ENCODE assay signal across 1 cellular context in genomic region chr10:99870051-99870730, GRCh38.
TF ChIP-seq lines count a peak whose summit lies in the region.

No MANE protein-coding gene starts in this region.

TF ChIP-seq in GM23338, 12 proteins besides CTCF, POLR2A, EP300 and RAD21 (continued from another document):
- TF ChIP-seq ZNF462 (CRISPR knock-in tag; IDR thresholded peaks at IDR 0.05) (no peak), JUNB (IDR thresholded peaks at IDR 0.05; ENCODE audit: unreplicated experiment) (no peak), STAT1 (IDR thresholded peaks at IDR 0.05; ENCODE audit: unreplicated experiment) (no peak), ETS1 (IDR thresholded peaks at IDR 0.05) (no peak), NANOG (IDR thresholded peaks at IDR 0.05; ENCODE audit: borderline replicate concordance) (no peak), CREB1 (CRISPR knock-in tag; IDR thresholded peaks at IDR 0.05; ENCODE audit: low read depth) (no peak), ZNF331 (CRISPR knock-in tag; IDR thresholded peaks at IDR 0.05; ENCODE audit: low read depth) (no peak), EZH2 (IDR thresholded peaks at IDR 0.05; ENCODE audit: low read depth, unreplicated experiment) (no peak)
TF ChIP-seq in GM23338: peak in this region for 0.
